ENCODE assay signal across 7 cellular contexts in the genomic region with DNA sequence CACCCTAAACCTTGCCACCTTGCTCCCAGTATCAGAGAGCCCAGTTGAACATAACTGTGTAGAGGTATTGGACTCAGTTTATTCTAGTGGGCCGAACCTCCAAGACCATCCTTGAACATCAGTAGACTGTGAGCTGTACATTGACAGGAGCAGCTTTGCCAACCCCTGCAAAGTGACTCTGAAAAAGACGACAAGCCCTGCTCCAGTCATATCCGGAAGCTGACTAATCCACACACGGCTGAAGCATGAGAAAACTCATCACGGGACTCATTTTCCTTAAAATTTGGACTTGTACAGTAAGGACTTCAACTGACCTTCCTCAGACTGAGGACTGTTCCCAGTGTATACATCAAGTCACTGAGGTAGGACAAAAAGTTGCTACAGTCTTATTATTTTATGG. TPM values are rescaled to one million over a fixed set of nuclear protein-coding genes. Genes with fewer than 3 reads are reported as not detected.
A peak's percentile ranks its signal among the peaks of the same experiment; 100 is the strongest.
DNase-seq lines count a peak whose midpoint lies in the region; FAIRE-seq and TF ChIP-seq lines count a peak whose summit lies in the region.
"Not testable (repeated sequence)": the region's sequence is repeated elsewhere in the genome, so short reads cannot be mapped to it uniquely, and the experiment has no call there.

No MANE protein-coding gene starts in this region.

- peak; percentile 48 for DNase-seq in EH (ENCODE audit: low read depth)
- DNase-seq in HT1080 (ENCODE audit: low read depth), result peak; percentile 87
- peak; percentile 22 for DNase-seq in RCC 7860 (ENCODE audit: low spot score)
- DNase-seq in SW 1271 (lab: John Stamatoyannopoulos, UW), result peak; percentile 28 to 65
- peak; percentile 37 for DNase-seq in astrocyte (ENCODE audit: low read depth)
- DNase-seq in chondrocyte (ENCODE audit: low spot score), result not testable (repeated sequence)
- peak; percentile 47 for DNase-seq in fibroblast of pulmonary artery (ENCODE audit: low read depth)

- H3K9ac ChIP-seq in astrocyte (ENCODE audit: low read length), result not testable (repeated sequence)

- H3K4me3 Mint-ChIP-seq in astrocyte (ENCODE audit: unreplicated experiment); chondrocyte (ENCODE audit: unreplicated experiment): not testable (repeated sequence)

- TF ChIP-seq CTCF in astrocyte (IDR thresholded peaks at IDR 0.05; ENCODE audit: insufficient read depth, low read depth, low read length); chondrocyte (IDR thresholded peaks at IDR 0.05); fibroblast of pulmonary artery (IDR thresholded peaks at IDR 0.05; ENCODE audit: low read length, missing control alignments): not testable (repeated sequence)

- H2AFZ ChIP-seq in astrocyte (ENCODE audit: low read depth, low read length), result not testable (repeated sequence)

- not testable (repeated sequence) for FAIRE-seq in RCC 7860 (lab: Jason Lieb, UNC); astrocyte (lab: Jason Lieb, UNC)

- H3K36me3 ChIP-seq in astrocyte (ENCODE audit: insufficient read depth, low read length), result not testable (repeated sequence)

- H3K4me1 Mint-ChIP-seq in astrocyte (ENCODE audit: low read depth, unreplicated experiment), result not testable (repeated sequence)
- H3K4me1 Mint-ChIP-seq in chondrocyte (ENCODE audit: low read depth), result peaks cover 20% of the 10 kb centered on the region

- H3K27me3 ChIP-seq in astrocyte (ENCODE audit: insufficient read depth, low read length), result not testable (repeated sequence)

- H3K27me3 Mint-ChIP-seq in astrocyte (ENCODE audit: low read depth, unreplicated experiment); chondrocyte (ENCODE audit: low read depth): not testable (repeated sequence)

- H3K9me3 Mint-ChIP-seq in astrocyte (ENCODE audit: unreplicated experiment); chondrocyte (ENCODE audit: low read depth): not testable (repeated sequence)

- peaks cover 20% of the 10 kb centered on the region for H4K20me1 ChIP-seq in astrocyte (ENCODE audit: insufficient read depth, low read length)

- not testable (repeated sequence) for H3K4me3 ChIP-seq in astrocyte (ENCODE audit: insufficient read depth, low read depth, low read length); fibroblast of pulmonary artery (replicated peaks; ENCODE audit: low read depth, low read length)

- H3K27ac Mint-ChIP-seq in astrocyte (ENCODE audit: unreplicated experiment) (peak overlapping the region; percentile 63), chondrocyte (ENCODE audit: unreplicated experiment) (peak overlapping the region; percentile 55)

- H3K36me3 Mint-ChIP-seq in astrocyte (ENCODE audit: low read depth, unreplicated experiment); chondrocyte (ENCODE audit: low read depth): not testable (repeated sequence)

- H3K79me2 ChIP-seq in astrocyte (ENCODE audit: insufficient read depth, low read length), result peaks cover 21% of the 10 kb centered on the region

- H3K4me2 ChIP-seq in astrocyte (ENCODE audit: low read length), result peak overlapping the region; percentile 50

- peak overlapping the region; percentile 18 for H3K27ac ChIP-seq in astrocyte (ENCODE audit: low read depth, low read length)

- peaks cover 14% of the 10 kb centered on the region for H3K4me1 ChIP-seq in astrocyte (ENCODE audit: insufficient read depth, low read length)

- H3K9me3 ChIP-seq in astrocyte (ENCODE audit: insufficient read depth, low read depth, low read length), result not testable (repeated sequence)

RNA-seq across cellular contexts. Expression of gene TMBIM6, which starts 2.6 kb away (rescaled TPM):
- 419 and 532 TPM in 2 replicates for total RNA-seq in HT1080 (2014; rRNA removed; shearing (Covaris generic))
- polyA plus RNA-seq in HT1080 (2015; cell fraction: cytosol; rRNA removed), result 719 and 760 TPM in 2 replicates
- 901 and 904 TPM in 2 replicates for polyA plus RNA-seq in HT1080 (2015; cell fraction: nucleus; rRNA removed)
- total RNA-seq in astrocyte (434 and 452 TPM in 2 replicates), chondrocyte (321 to 344 TPM (median 335 TPM) in 3 replicates)

RNA-seq across cellular contexts. Expression of gene FMNL3, which starts 31.5 kb away (rescaled TPM):
- 42.3 and 44.5 TPM in 2 replicates for total RNA-seq in HT1080 (2014; rRNA removed; shearing (Covaris generic))
- 22.0 and 22.2 TPM in 2 replicates for polyA plus RNA-seq in HT1080 (2015; cell fraction: cytosol; rRNA removed)
- polyA plus RNA-seq in HT1080 (2015; cell fraction: nucleus; rRNA removed), result 55.9 and 56.2 TPM in 2 replicates
- total RNA-seq in astrocyte, result 58.4 and 62.9 TPM in 2 replicates
- total RNA-seq in chondrocyte, result 49.4 to 55.8 TPM (median 55.6 TPM) in 3 replicates
